Comparison of ENCODE assay signal across 18 cellular contexts in genomic region chr12:7678744-7679143, GRCh38. TPM values are rescaled to one million over a fixed set of nuclear protein-coding genes. Genes with fewer than 3 reads are reported as not detected.
DNase-seq lines count a peak whose midpoint lies in the region; ATAC-seq and TF ChIP-seq lines count a peak whose summit lies in the region.
"Had no signal": no experiment of that assay in that cellular context is flagged by ENCODE, and none has a peak within 500 bp of the region (broad histone marks: within the 10 kb centered on the region; RNA-seq: fewer than 3 reads in every experiment).

No MANE protein-coding gene starts in this region.

- H3K4me3 ChIP-seq in Caco-2 (ENCODE audit: low read depth, low read length) (no peak overlapping the region), HCT116 (replicated peaks in 1 of 2; ENCODE audit: low read depth in 1 of 2, low read length in 2 of 2) (no peak overlapping the region), fibroblast of mammary gland (ENCODE audit: control insufficient read depth, low read depth, low read length) (no peak overlapping the region)
- H3K4me3 ChIP-seq: BLaER1, MG63 had no signal

- no peaks in the 10 kb centered on the region for H4K20me1 ChIP-seq in HCT116 (ENCODE audit: insufficient read depth)
- H4K20me1 ChIP-seq: BLaER1 had no signal

- peak; percentile 67 to 68 for DNase-seq in Caco-2
- DNase-seq in HCT116 (ENCODE audit: low read depth, low spot score): no peak
- peak; percentile 30 for DNase-seq in SK-MEL-5 (ENCODE audit: low read depth, low spot score)
- DNase-seq in fibroblast of mammary gland (ENCODE audit: low read depth): peak; percentile 6
- no peak for DNase-seq in NCI-H2029 treated with DMSO at 0.1 percent for 48 hours (lab: John Stamatoyannopoulos, UW)
- no peak for DNase-seq in Right ventricle myocardium superior
- DNase-seq: CD8-positive, alpha-beta memory T cell; DMS79 treated with DMSO at 0.1 percent for 48 hours; MG63; NCI-H2029; NCI-H2171 treated with DMSO at 0.1 percent for 48 hours; NCI-H446 treated with DMSO at 0.1 percent for 48 hours; NK-92 treated with Interleukin-12 subunit alpha and Interleukin-12 subunit beta, amount 100 ng/mL, for 24 hours; T-helper 17 cell had no signal

- H3K27me3 Mint-ChIP-seq in Caco-2 (ENCODE audit: insufficient read depth, unreplicated experiment): no peaks in the 10 kb centered on the region

- H3K36me3 ChIP-seq in Caco-2 (ENCODE audit: control insufficient read depth, insufficient read depth, low read length) (no peaks in the 10 kb centered on the region; the same call in 1 of the 2 replicates), HCT116 (ENCODE audit: control insufficient read depth in 1 of 2, insufficient read depth in 2 of 2, low read length in 2 of 2) (no peaks in the 10 kb centered on the region)
- H3K36me3 ChIP-seq: BLaER1, MG63 had no signal

- no peaks in the 10 kb centered on the region for H3K9me2 ChIP-seq in HCT116 (ENCODE audit: insufficient read depth)

- no peaks in the 10 kb centered on the region for H3K27me3 ChIP-seq in Caco-2 (replicated peaks; ENCODE audit: control insufficient read depth, insufficient read depth, low read length)
- H3K27me3 ChIP-seq in HCT116 (ENCODE audit: insufficient read depth, low read length): no peaks in the 10 kb centered on the region
- H3K27me3 ChIP-seq: BLaER1, MG63 had no signal

- in situ Hi-C loops in SK-MEL-5 (cut with HindIII; ENCODE audit: low pct_unique_long_range_greater_than_20kb, low sequenced_read_pairs): no loop called here

- RAD21 ChIA-PET in HCT116 (lab: Charles Lee; ENCODE audit: low non-redundant PET in 1 of 2, low total read pairs in 2 of 2, uncharacterized antibody in 2 of 2, unreplicated experiment in 2 of 2): no interaction called here

- BruUV-seq in Caco-2 (replicated peaks; lab: Mats Ljungman, UMichigan) (no TSS peak), HCT116 (replicated peaks; lab: Mats Ljungman, UMichigan) (no TSS peak)

- intact Hi-C loops in Caco-2 (cut with micrococcal nuclease; ENCODE audit: unreplicated experiment): loop anchor here (5.0 kb wide), 1 partner anchor 229 kb away; no protein-coding TSS in a partner anchor
- intact Hi-C loops in HCT116 (cut with micrococcal nuclease): no loop called here
- intact Hi-C loops in Right ventricle myocardium superior (cut with DNase I): loop anchor here (5.0 kb wide), 1 partner anchor 129 kb away; no protein-coding TSS in a partner anchor

- H3K4me1 Mint-ChIP-seq in Caco-2 (ENCODE audit: low read depth, unreplicated experiment): peaks cover 23% of the 10 kb centered on the region

- no peak overlapping the region for H2AFZ ChIP-seq in HCT116 (ENCODE audit: low read depth, low read length, poor library complexity, severe bottlenecking)

- H3K27ac Mint-ChIP-seq in Caco-2 (ENCODE audit: unreplicated experiment): peak overlapping the region; percentile 11
- H3K27ac Mint-ChIP-seq: T-helper 17 cell had no signal

- no peak for TF ChIP-seq POLR2A in HCT116 (IDR thresholded peaks at IDR 0.05; ENCODE audit: borderline replicate concordance, extremely low read depth, insufficient read depth, insufficient read length)

- TF ChIP-seq RAD21 in HCT116 (IDR thresholded peaks at IDR 0.05; ENCODE audit: low read depth): no peak

- H3K79me2 ChIP-seq in HCT116 (ENCODE audit: insufficient read depth, low read length): no peaks in the 10 kb centered on the region

- TF ChIP-seq CTCF in Caco-2 (IDR thresholded peaks at IDR 0.05; ENCODE audit: insufficient read depth in 1 of 2, low read depth in 1 of 2, low read length in 1 of 2, severe bottlenecking in 1 of 2, unreplicated experiment in 1 of 2) (peak in 1 of 2 experiments; percentile 43), HCT116 (IDR thresholded peaks at IDR 0.05 in 2 of 3, conservative IDR thresholded peaks at IDR 0.05 in 1 of 3; ENCODE audit: borderline replicate concordance in 1 of 3, insufficient read depth in 1 of 3, low read depth in 2 of 3, low read length in 2 of 3) (no peak), fibroblast of mammary gland (conservative IDR thresholded peaks at IDR 0.05; ENCODE audit: control insufficient read depth, insufficient read depth, low read depth, low read length) (no peak)

- ATAC-seq in HCT116 (peak; percentile 65), GM21786 (IDR thresholded peaks at IDR 0.05; ENCODE audit: unreplicated experiment) (no peak), Right ventricle myocardium superior (ENCODE audit: poor library complexity) (no peak)
- ATAC-seq: SK-N-SH treated with all-trans-retinoic acid at 6 μM for 48 hours, T-helper 17 cell had no signal

- no peak overlapping the region for H3K27ac ChIP-seq in HCT116 (ENCODE audit: low read depth, low read length)
- H3K27ac ChIP-seq: BLaER1 had no signal

- no peaks in the 10 kb centered on the region for H3K9me3 Mint-ChIP-seq in Caco-2 (ENCODE audit: unreplicated experiment)
- H3K9me3 Mint-ChIP-seq: CD8-positive, alpha-beta memory T cell had no signal

- CTCF ChIA-PET in Caco-2 (lab: Charles Lee): interaction anchor here (0.6 to 2.6 kb wide), 11 partner anchors 18 to 255 kb away, joined by 3 to 16 read pairs (median 3); no protein-coding TSS in a partner anchor
- CTCF ChIA-PET in HCT116 (lab: Charles Lee): interaction anchor here (0.6 to 1.1 kb wide), 2 partner anchors 19 to 130 kb away, joined by 3 read pairs; no protein-coding TSS in a partner anchor

- H3K9ac ChIP-seq in HCT116 (ENCODE audit: low read length): no peak overlapping the region
- H3K9ac ChIP-seq: BLaER1 had no signal

- no peaks in the 10 kb centered on the region for H3K36me3 Mint-ChIP-seq in Caco-2 (ENCODE audit: insufficient read depth, unreplicated experiment)
- H3K36me3 Mint-ChIP-seq: CD8-positive, alpha-beta memory T cell had no signal

- POLR2A ChIA-PET in Caco-2 (lab: Charles Lee): interaction anchor here (0.6 kb wide), 1 partner anchor 164 kb away, joined by 5 read pairs; no protein-coding TSS in a partner anchor
- POLR2A ChIA-PET in HCT116 (lab: Charles Lee): no interaction called here

- H3K4me1 ChIP-seq in Caco-2 (peaks cover 30% of the 10 kb centered on the region), HCT116 (ENCODE audit: control insufficient read depth in 1 of 2, insufficient read depth in 2 of 2, low read length in 2 of 2) (peaks cover 0 to 5% of the 10 kb centered on the region in 2 experiments; a peak in 1 of 4 replicates)

- no peak overlapping the region for H3K4me3 Mint-ChIP-seq in Caco-2 (ENCODE audit: unreplicated experiment)
- H3K4me3 Mint-ChIP-seq: CD8-positive, alpha-beta memory T cell; T-helper 17 cell had no signal

- H3K9me3 ChIP-seq in Caco-2 (no peaks in the 10 kb centered on the region), HCT116 (ENCODE audit: control insufficient read depth in 1 of 2, insufficient read depth in 1 of 2, low read depth in 1 of 2, low read length in 2 of 2) (no peaks in the 10 kb centered on the region)
- H3K9me3 ChIP-seq: BLaER1, MG63 had no signal

- H3K4me2 ChIP-seq in HCT116 (ENCODE audit: low read length): no peak overlapping the region
- H3K4me2 ChIP-seq: BLaER1 had no signal

TF ChIP-seq in HCT116, 20 proteins besides CTCF, POLR2A, EP300 and RAD21:
- TF ChIP-seq EGR1 (IDR thresholded peaks at IDR 0.05; ENCODE audit: low read depth) (no peak), SP1 (IDR thresholded peaks at IDR 0.05; ENCODE audit: low read depth) (no peak), ATF3 (IDR thresholded peaks at IDR 0.05) (no peak), JUND (IDR thresholded peaks at IDR 0.05) (no peak), CBX3 (IDR thresholded peaks at IDR 0.05; ENCODE audit: low read depth) (no peak), POLR2AphosphoS5 (IDR thresholded peaks at IDR 0.05; ENCODE audit: low read depth, low read length) (no peak), ELF1 (IDR thresholded peaks at IDR 0.05; ENCODE audit: borderline replicate concordance, low read depth) (no peak), ZFX (IDR thresholded peaks at IDR 0.05) (no peak)

RNA-seq across cellular contexts. Expression of gene APOBEC1, which starts 13.0 kb away (rescaled TPM):
- total RNA-seq in Caco-2 (2022) (not detected in 2 replicates), HCT116 (2021; ENCODE audit: unreplicated experiment) (not detected), Right ventricle myocardium superior (not detected)
- not detected in 2 replicates for polyA plus RNA-seq in HCT116 (2012)
- total RNA-seq in SK-MEL-5 (2014; rRNA removed; shearing (Covaris generic)): not detected in 2 replicates
- not detected in 2 replicates for polyA plus RNA-seq in SK-MEL-5 (2015; cell fraction: cytosol; rRNA removed)
- not detected in 2 replicates for polyA plus RNA-seq in SK-MEL-5 (2015; cell fraction: nucleus; rRNA removed)
- total RNA-seq: CD8-positive, alpha-beta memory T cell; G401; T-helper 17 cell had no signal
- polyA plus RNA-seq: CD8-positive, alpha-beta memory T cell had no signal

RNA-seq across cellular contexts. Expression of gene GDF3, which starts 16.8 kb away (rescaled TPM):
- 0.41 TPM in 1 of 2 replicates, not detected in the other for total RNA-seq in Caco-2 (2022)
- not detected for total RNA-seq in HCT116 (2021; ENCODE audit: unreplicated experiment)
- polyA plus RNA-seq in HCT116 (2012): not detected in 2 replicates
- not detected in 2 replicates for total RNA-seq in SK-MEL-5 (2014; rRNA removed; shearing (Covaris generic))
- polyA plus RNA-seq in SK-MEL-5 (2015; cell fraction: cytosol; rRNA removed): not detected in 2 replicates
- not detected in 2 replicates for polyA plus RNA-seq in SK-MEL-5 (2015; cell fraction: nucleus; rRNA removed)
- not detected for total RNA-seq in Right ventricle myocardium superior
- total RNA-seq: CD8-positive, alpha-beta memory T cell; G401; T-helper 17 cell had no signal
- polyA plus RNA-seq: CD8-positive, alpha-beta memory T cell had no signal

RNA-seq across cellular contexts. Expression of gene DPPA3, which starts 32.5 kb away (rescaled TPM):
- total RNA-seq in Caco-2 (2022) (31.8 and 40.0 TPM in 2 replicates), HCT116 (2021; ENCODE audit: unreplicated experiment) (not detected), Right ventricle myocardium superior (not detected)
- polyA plus RNA-seq in HCT116 (2012): not detected in 2 replicates
- not detected in 2 replicates for total RNA-seq in SK-MEL-5 (2014; rRNA removed; shearing (Covaris generic))
- polyA plus RNA-seq in SK-MEL-5 (2015; cell fraction: cytosol; rRNA removed): not detected in 2 replicates
- polyA plus RNA-seq in SK-MEL-5 (2015; cell fraction: nucleus; rRNA removed): not detected in 2 replicates
- total RNA-seq: CD8-positive, alpha-beta memory T cell; G401; T-helper 17 cell had no signal
- polyA plus RNA-seq: CD8-positive, alpha-beta memory T cell had no signal

Comparison
In these comparisons a context has a peak if more than half of its experiments do, and no peak if none do; other contexts are left out.
1. DNase-seq: peak in Caco-2 (2 of 2), SK-MEL-5 (single experiment) and fibroblast of mammary gland (single experiment); none in HCT116 (single experiment), NCI-H2029 treated with DMSO at 0.1 percent for 48 hours (single experiment) and Right ventricle myocardium superior (single experiment).
2. RNA of gene DPPA3, which starts 32.5 kb away (total RNA-seq): 31.8 to 40.0 TPM in Caco-2; not detected in HCT116 (single experiment), not detected in SK-MEL-5 and not detected in Right ventricle myocardium superior (single experiment); every median in the first group is over 10 times any median in the second.